ENCODE assay signal across 25 cellular contexts in genomic region chr12:60539592-60539991, GRCh38.
DNase-seq lines count a peak whose midpoint lies in the region; ATAC-seq and TF ChIP-seq lines count a peak whose summit lies in the region.
"Had no signal": no experiment of that assay in that cellular context is flagged by ENCODE, and none has a peak within 500 bp of the region (broad histone marks: within the 10 kb centered on the region; RNA-seq: fewer than 3 reads in every experiment).

No MANE protein-coding gene starts in this region.

- H3K14ac ChIP-seq in mesenchymal stem cell (ENCODE audit: low read length in 2 of 2) = no peak overlapping the region

- ATAC-seq in mucosa of descending colon (no peak), GM21737 (IDR thresholded peaks at IDR 0.05; ENCODE audit: unreplicated experiment) (no peak)
- ATAC-seq: activated CD8-positive, alpha-beta T cell treated with anti-CD3 and anti-CD28 coated beads, Interleukin-2, amount 10 ng/mL, durations not matched to agents 7 days and 5 days; effector memory CD8-positive, alpha-beta T cell; K562 had no signal

- no peak overlapping the region for H3K4ac ChIP-seq in mesenchymal stem cell (ENCODE audit: low read depth in 1 of 2, low read length in 2 of 2)

- no peaks in the 10 kb centered on the region for H3K36me3 ChIP-seq in adipocyte (ENCODE audit: control insufficient read depth, insufficient read depth, low read length, severe bottlenecking)
- no peaks in the 10 kb centered on the region for H3K36me3 ChIP-seq in mesenchymal stem cell (ENCODE audit: control insufficient read depth in 1 of 2, insufficient read depth in 2 of 2, low read depth in 1 of 2, low read length in 2 of 2)
- H3K36me3 ChIP-seq in mucosa of descending colon (ENCODE audit: low read depth) = no peaks in the 10 kb centered on the region
- H3K36me3 ChIP-seq: ascending aorta, left ventricle myocardium inferior, transverse colon had no signal

- no peak overlapping the region for H2BK120ac ChIP-seq in mesenchymal stem cell (ENCODE audit: low read depth, low read length)

- no peak for TF ChIP-seq CTCF in mucosa of descending colon (IDR thresholded peaks at IDR 0.05)

- H3K18ac ChIP-seq in mesenchymal stem cell (ENCODE audit: low read depth in 1 of 2, low read length in 2 of 2) = no peak overlapping the region

- H3K79me1 ChIP-seq in mesenchymal stem cell (replicated peaks; ENCODE audit: low read length, poor library complexity, severe bottlenecking) = no peaks in the 10 kb centered on the region

- H3K4me2 ChIP-seq in mesenchymal stem cell (ENCODE audit: low read length, poor library complexity, severe bottlenecking) = no peak overlapping the region
- H3K4me2 ChIP-seq: SK-N-SH had no signal

- no peak overlapping the region for H3K23ac ChIP-seq in mesenchymal stem cell (ENCODE audit: low read length in 2 of 2)

- in situ Hi-C loops in G401 (cut with HindIII; ENCODE audit: low sequenced_read_pairs) = no loop called here

- no peak overlapping the region for H4K8ac ChIP-seq in mesenchymal stem cell (ENCODE audit: low read length)

- no peak overlapping the region for H3K27ac ChIP-seq in mesenchymal stem cell (ENCODE audit: low read length, poor library complexity, severe bottlenecking)
- H3K27ac ChIP-seq: ascending aorta, left ventricle myocardium inferior, transverse colon had no signal

- peaks cover 12% of the 10 kb centered on the region for H3K4me1 ChIP-seq in adipocyte (ENCODE audit: control insufficient read depth, insufficient read depth, low read length)
- H3K4me1 ChIP-seq in mesenchymal stem cell (ENCODE audit: control insufficient read depth, insufficient read depth, low read depth, low read length) = no peaks in the 10 kb centered on the region
- H3K4me1 ChIP-seq in mucosa of descending colon (ENCODE audit: low read depth) = no peaks in the 10 kb centered on the region
- H3K4me1 ChIP-seq: ascending aorta, left ventricle myocardium inferior, transverse colon had no signal

- H2BK12ac ChIP-seq in mesenchymal stem cell (ENCODE audit: low read length in 2 of 2) = no peak overlapping the region

- H3K9ac ChIP-seq in adipocyte (ENCODE audit: low read length) = no peak overlapping the region
- no peak overlapping the region for H3K9ac ChIP-seq in mesenchymal stem cell (ENCODE audit: low read length)
- H3K9ac ChIP-seq: SK-N-SH had no signal

- no peak overlapping the region for H2BK5ac ChIP-seq in mesenchymal stem cell (ENCODE audit: low read depth, low read length, poor library complexity, severe bottlenecking)

- no peak overlapping the region for H2AFZ ChIP-seq in mesenchymal stem cell (ENCODE audit: low read depth, low read length)

- DNase-seq in GM03348 (ENCODE audit: low spot score) (peak; percentile 5), M059J (ENCODE audit: low read depth) (peak; percentile 53), adipocyte (ENCODE audit: low read depth) (peak; percentile 57), mesenchymal stem cell (peak; percentile 53), mucosa of descending colon (no peak), G401 (ENCODE audit: low spot score) (no peak), ecto neural progenitor cell (ENCODE audit: low spot score) (no peak)
- DNase-seq: activated CD4-positive, CD25-positive, alpha-beta regulatory T cell treated with anti-CD3 and anti-CD28 coated beads, Interleukin-2, amount 50 U/mL, for 72 hours; activated CD8-positive, alpha-beta T cell treated with anti-CD3 and anti-CD28 coated beads, Interleukin-2, amount 10 ng/mL, durations not matched to agents 7 days and 5 days; activated naive CD4-positive, alpha-beta T cell treated with anti-CD3 and anti-CD28 coated beads for 36 hours; activated T-cell treated with anti-CD3 and anti-CD28 coated beads, Interleukin-2, amount 50 U/mL, for 24 hours; AML-193; COR-L47; effector memory CD8-positive, alpha-beta T cell; head of caudate nucleus; left ventricle myocardium inferior; NCI-H187 treated with DMSO at 0.1 percent for 48 hours; NK-92 treated with Interleukin-12 subunit alpha and Interleukin-12 subunit beta, amount 100 ng/mL, for 24 hours; SK-N-SH; stimulated activated CD4-positive, alpha-beta T cell treated with anti-CD3 and anti-CD28 coated beads, Interleukin-2, amount 100 ng/mL, for 24 hours; stimulated activated naive CD4-positive, alpha-beta T cell treated with Interleukin-2 at 50 U/mL for 16 hours; transverse colon had no signal

- no peak overlapping the region for H2BK15ac ChIP-seq in mesenchymal stem cell (ENCODE audit: low read depth, poor library complexity, severe bottlenecking)

- 72% methylated on average over 4 of the region's 5 CpGs for WGBS in mesenchymal stem cell

- H2AK5ac ChIP-seq in mesenchymal stem cell (ENCODE audit: low read length, severe bottlenecking) = no peak overlapping the region

- H3K4me3 ChIP-seq in adipocyte (ENCODE audit: low read length) (peak overlapping the region; percentile 68), mesenchymal stem cell (ENCODE audit: insufficient read depth in 1 of 2, low read depth in 1 of 2, low read length in 2 of 2) (peak overlapping the region in 1 of 2 experiments; percentile 30), mucosa of descending colon (no peak overlapping the region)
- H3K4me3 ChIP-seq: ascending aorta, K562, left ventricle myocardium inferior, transverse colon had no signal

- H3K27me3 ChIP-seq in adipocyte (replicated peaks; ENCODE audit: control insufficient read depth, insufficient read depth, low read length) = no peaks in the 10 kb centered on the region
- no peaks in the 10 kb centered on the region for H3K27me3 ChIP-seq in mesenchymal stem cell (ENCODE audit: control insufficient read depth in 1 of 2, insufficient read depth in 1 of 2, low read length in 2 of 2)
- H3K27me3 ChIP-seq: ascending aorta, transverse colon had no signal

- H3K9me3 ChIP-seq in adipocyte (ENCODE audit: control insufficient read depth, low read length) (no peaks in the 10 kb centered on the region), mesenchymal stem cell (ENCODE audit: control insufficient read depth, low read length) (no peaks in the 10 kb centered on the region), mucosa of descending colon (no peaks in the 10 kb centered on the region)
- H3K9me3 ChIP-seq: ascending aorta, left ventricle myocardium inferior, SK-N-SH, transverse colon had no signal

- no peak overlapping the region for H4K91ac ChIP-seq in mesenchymal stem cell (ENCODE audit: low read length)

- intact Hi-C loops in mucosa of descending colon (cut with DNase I, micrococcal nuclease) = no loop called here

Comparison
In these comparisons a context has a peak if more than half of its experiments do, and no peak if none do; other contexts are left out.
1. DNase-seq: peak in GM03348 (single experiment), M059J (single experiment), adipocyte (single experiment) and mesenchymal stem cell (single experiment); none in mucosa of descending colon (0 of 3), G401 (single experiment) and ecto neural progenitor cell (single experiment).